7 cellular contexts compared by ENCODE assay signal in genomic region chr5:10250804-10251276, GRCh38. TPM values are rescaled to one million over a fixed set of nuclear protein-coding genes. Genes with fewer than 3 reads are reported as not detected.
DNase-seq lines count a peak whose midpoint lies in the region; ATAC-seq and TF ChIP-seq lines count a peak whose summit lies in the region.

No MANE protein-coding gene starts in this region.

- peaks cover 93% of the 10 kb centered on the region for H3K79me2 ChIP-seq in neural progenitor cell (ENCODE audit: low read depth)

- H3K27ac ChIP-seq in SK-N-MC (peak overlapping the region; percentile 100), endodermal cell (ENCODE audit: low read depth, low read length) (peak overlapping the region; percentile 99), neural progenitor cell (no peak overlapping the region)

- TF ChIP-seq CTCF in GM13976 (IDR thresholded peaks at IDR 0.05; ENCODE audit: borderline replicate concordance, control extremely low read depth, extremely low read depth, insufficient read depth, missing control alignments) (no peak), endodermal cell (conservative IDR thresholded peaks at IDR 0.05) (no peak), neural progenitor cell (IDR thresholded peaks at IDR 0.05) (no peak)

- H3K4me1 Mint-ChIP-seq in endodermal cell (peaks cover 21% of the 10 kb centered on the region), neural progenitor cell (peaks cover 25% of the 10 kb centered on the region)

- H3K27me3 Mint-ChIP-seq in endodermal cell (ENCODE audit: insufficient read depth) (no peaks in the 10 kb centered on the region), neural progenitor cell (ENCODE audit: insufficient read depth, low read depth) (peaks cover 4% of the 10 kb centered on the region)

- WGBS in endodermal cell (ENCODE audit: insufficient coverage in 1 of 2, insufficient read length in 1 of 2), 2 experiments, result 0% methylated on average over 21 of the region's 21 CpGs

- H3K36me3 Mint-ChIP-seq in endodermal cell (ENCODE audit: low read depth), result peaks cover 30% of the 10 kb centered on the region
- peaks cover 11% of the 10 kb centered on the region for H3K36me3 Mint-ChIP-seq in neural progenitor cell

- in situ Hi-C loops in GM13976 (cut with MboI; ENCODE audit: low sequenced_read_pairs, unreplicated experiment), result no loop called here

- DNase-seq in GM13976 (ENCODE audit: low spot score), result peak; percentile 34
- no peak for DNase-seq in SK-N-MC (ENCODE audit: low read depth, low spot score)
- no peak for DNase-seq in endodermal cell
- peak; percentile 31 for DNase-seq in neural progenitor cell (ENCODE audit: low spot score)
- DNase-seq in foreskin melanocyte, result no peak
- no peak for DNase-seq in NCI-H2107 (lab: John Stamatoyannopoulos, UW)

- H4K20me1 ChIP-seq in neural progenitor cell (ENCODE audit: low read depth), result peaks cover 53% of the 10 kb centered on the region

- H3K4me3 ChIP-seq in SK-N-MC (peak overlapping the region; percentile 95), endodermal cell (ENCODE audit: low read length) (peak overlapping the region; percentile 96), neural progenitor cell (peak overlapping the region; percentile 82)

- H3K9me3 ChIP-seq in SK-N-MC (ENCODE audit: low read depth, low read length) (no peaks in the 10 kb centered on the region), endodermal cell (ENCODE audit: control insufficient read depth, low read length) (no peaks in the 10 kb centered on the region), neural progenitor cell (ENCODE audit: low read depth) (no peaks in the 10 kb centered on the region)

- peaks cover 13% of the 10 kb centered on the region for H3F3A ChIP-seq in neural progenitor cell (ENCODE audit: low read depth)

- H3K4me1 ChIP-seq in endodermal cell (ENCODE audit: control insufficient read depth, insufficient read depth, low read length) (peaks cover 10% of the 10 kb centered on the region), neural progenitor cell (peaks cover 13% of the 10 kb centered on the region)

- H2AFZ ChIP-seq in neural progenitor cell (replicated peaks), result no peak overlapping the region

- ATAC-seq in HG02885 (IDR thresholded peaks at IDR 0.05; ENCODE audit: poor library complexity, unreplicated experiment), result peak; percentile 11

- peak overlapping the region; percentile 75 for H3K4me3 Mint-ChIP-seq in endodermal cell
- peak overlapping the region; percentile 97 for H3K4me3 Mint-ChIP-seq in neural progenitor cell

- peak overlapping the region; percentile 64 for H3K27ac Mint-ChIP-seq in endodermal cell
- peak overlapping the region; percentile 96 for H3K27ac Mint-ChIP-seq in neural progenitor cell

- H3K9ac ChIP-seq in SK-N-MC (ENCODE audit: insufficient read length), result peak overlapping the region; percentile 97
- H3K9ac ChIP-seq in endodermal cell (ENCODE audit: extremely low read depth, low read length, poor library complexity, severe bottlenecking), result peak overlapping the region; percentile 97
- peak overlapping the region; percentile 99 for H3K9ac ChIP-seq in neural progenitor cell

- H3K9me3 Mint-ChIP-seq in endodermal cell (no peaks in the 10 kb centered on the region), neural progenitor cell (no peaks in the 10 kb centered on the region)

- H3K36me3 ChIP-seq in SK-N-MC (ENCODE audit: insufficient read depth, low read length) (peaks cover 54% of the 10 kb centered on the region), endodermal cell (ENCODE audit: control insufficient read depth, insufficient read depth, low read length) (peaks cover 38% of the 10 kb centered on the region), neural progenitor cell (peaks cover 9% of the 10 kb centered on the region)

- H3K4me2 ChIP-seq in neural progenitor cell, result peak overlapping the region; percentile 98

- no peaks in the 10 kb centered on the region for H3K27me3 ChIP-seq in endodermal cell (ENCODE audit: control insufficient read depth, insufficient read depth, low read length, poor library complexity, severe bottlenecking)
- no peaks in the 10 kb centered on the region for H3K27me3 ChIP-seq in neural progenitor cell

RNA-seq across cellular contexts. Expression of gene CCT5, which starts 0.8 kb away (rescaled TPM):
- total RNA-seq in endodermal cell, result 100 to 1,000 TPM; 316 to 356 TPM
- 335 TPM for polyA plus RNA-seq in endodermal cell (2013, experiment 1 of 2)
- 321 TPM for polyA plus RNA-seq in endodermal cell (2013, experiment 2 of 2)
- total RNA-seq in neural progenitor cell (ENCODE audit: low replicate concordance), result 532 TPM in 2 replicates

RNA-seq across cellular contexts. Expression of gene ATPSCKMT, which starts 1.2 kb away (rescaled TPM):
- total RNA-seq in endodermal cell (10 to 100 TPM; 19.2 to 27.7 TPM), neural progenitor cell (ENCODE audit: low replicate concordance) (31.7 and 50.8 TPM in 2 replicates)
- polyA plus RNA-seq in endodermal cell (2013, experiment 1 of 2), result 14.0 TPM
- 14.8 TPM for polyA plus RNA-seq in endodermal cell (2013, experiment 2 of 2)

RNA-seq across cellular contexts. Expression of gene CMBL, which starts 56.9 kb away (rescaled TPM):
- total RNA-seq in endodermal cell, result 10 to 100 TPM; 10.4 to 20.5 TPM
- polyA plus RNA-seq in endodermal cell (2013, experiment 1 of 2), result 34.9 TPM
- polyA plus RNA-seq in endodermal cell (2013, experiment 2 of 2), result 26.8 TPM
- 11.3 and 11.6 TPM in 2 replicates for total RNA-seq in neural progenitor cell (ENCODE audit: low replicate concordance)

Comparison
In these comparisons a context has a peak if more than half of its experiments do, and no peak if none do; other contexts are left out.
1. DNase-seq: peak in GM13976 (single experiment) and neural progenitor cell (single experiment); none in SK-N-MC (single experiment), endodermal cell (single experiment), foreskin melanocyte (single experiment) and NCI-H2107 (single experiment).
2. Peak in every context shown above with its lines, with median percentiles within 50 percentile points of each other: H3K4me3 ChIP-seq and H3K9ac ChIP-seq.